2 cellular contexts compared by ENCODE assay signal in the genomic region with DNA sequence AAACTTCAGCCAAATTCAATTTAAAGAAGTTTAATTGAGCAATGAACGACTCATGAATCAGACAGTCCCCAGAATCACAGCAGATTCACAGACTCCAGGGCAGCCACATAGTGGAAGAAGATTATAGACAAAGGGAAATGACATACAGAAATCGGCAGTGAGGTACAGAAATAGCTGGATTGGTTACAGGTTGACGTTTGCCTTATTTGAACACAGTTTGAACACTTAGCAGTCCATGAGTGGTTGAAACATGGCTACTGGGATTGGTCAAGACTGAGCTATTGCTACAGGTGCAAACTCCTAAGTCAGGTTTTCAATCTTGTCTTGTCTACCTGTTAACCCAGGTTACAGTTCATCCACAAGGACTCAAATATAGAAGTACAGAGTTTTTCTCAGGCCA.
TF ChIP-seq lines count a peak whose summit lies in the region.

No MANE protein-coding gene starts in this region.

TF ChIP-seq in GM23338, 12 proteins besides CTCF, POLR2A, EP300 and RAD21 (continued from another document):
- no peak for TF ChIP-seq STAT1 (IDR thresholded peaks at IDR 0.05; ENCODE audit: unreplicated experiment)
- no peak for TF ChIP-seq JUNB (IDR thresholded peaks at IDR 0.05; ENCODE audit: unreplicated experiment)
- no peak for TF ChIP-seq EZH2phosphoT487 (IDR thresholded peaks at IDR 0.05; ENCODE audit: unreplicated experiment)
- TF ChIP-seq ZNF331 (CRISPR knock-in tag; IDR thresholded peaks at IDR 0.05; ENCODE audit: low read depth) = no peak
- no peak for TF ChIP-seq CREB1 (CRISPR knock-in tag; IDR thresholded peaks at IDR 0.05; ENCODE audit: low read depth)

TF ChIP-seq in GM12878, 131 proteins besides CTCF, POLR2A, EP300 and RAD21:
- TF ChIP-seq, protein P1, sequence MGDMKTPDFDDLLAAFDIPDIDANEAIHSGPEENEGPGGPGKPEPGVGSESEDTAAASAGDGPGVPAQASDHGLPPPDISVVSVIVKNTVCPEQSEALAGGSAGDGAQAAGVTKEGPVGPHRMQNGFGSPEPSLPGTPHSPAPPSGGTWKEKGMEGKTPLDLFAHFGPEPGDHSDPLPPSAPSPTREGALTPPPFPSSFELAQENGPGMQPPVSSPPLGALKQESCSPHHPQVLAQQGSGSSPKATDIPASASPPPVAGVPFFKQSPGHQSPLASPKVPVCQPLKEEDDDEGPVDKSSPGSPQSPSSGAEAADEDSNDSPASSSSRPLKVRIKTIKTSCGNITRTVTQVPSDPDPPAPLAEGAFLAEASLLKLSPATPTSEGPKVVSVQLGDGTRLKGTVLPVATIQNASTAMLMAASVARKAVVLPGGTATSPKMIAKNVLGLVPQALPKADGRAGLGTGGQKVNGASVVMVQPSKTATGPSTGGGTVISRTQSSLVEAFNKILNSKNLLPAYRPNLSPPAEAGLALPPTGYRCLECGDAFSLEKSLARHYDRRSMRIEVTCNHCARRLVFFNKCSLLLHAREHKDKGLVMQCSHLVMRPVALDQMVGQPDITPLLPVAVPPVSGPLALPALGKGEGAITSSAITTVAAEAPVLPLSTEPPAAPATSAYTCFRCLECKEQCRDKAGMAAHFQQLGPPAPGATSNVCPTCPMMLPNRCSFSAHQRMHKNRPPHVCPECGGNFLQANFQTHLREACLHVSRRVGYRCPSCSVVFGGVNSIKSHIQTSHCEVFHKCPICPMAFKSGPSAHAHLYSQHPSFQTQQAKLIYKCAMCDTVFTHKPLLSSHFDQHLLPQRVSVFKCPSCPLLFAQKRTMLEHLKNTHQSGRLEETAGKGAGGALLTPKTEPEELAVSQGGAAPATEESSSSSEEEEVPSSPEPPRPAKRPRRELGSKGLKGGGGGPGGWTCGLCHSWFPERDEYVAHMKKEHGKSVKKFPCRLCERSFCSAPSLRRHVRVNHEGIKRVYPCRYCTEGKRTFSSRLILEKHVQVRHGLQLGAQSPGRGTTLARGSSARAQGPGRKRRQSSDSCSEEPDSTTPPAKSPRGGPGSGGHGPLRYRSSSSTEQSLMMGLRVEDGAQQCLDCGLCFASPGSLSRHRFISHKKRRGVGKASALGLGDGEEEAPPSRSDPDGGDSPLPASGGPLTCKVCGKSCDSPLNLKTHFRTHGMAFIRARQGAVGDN (IDR thresholded peaks at IDR 0.05) = peak; percentile 65; the same call in 1 of the 2 replicates
- TF ChIP-seq NR2C1 (IDR thresholded peaks at IDR 0.05) (0 out of 2 replicates have a peak, but pooled peaks have one; percentile 27), ZBED1 (IDR thresholded peaks at IDR 0.05; ENCODE audit: borderline replicate concordance) (no peak), NR2F1 (conservative IDR thresholded peaks at IDR 0.05) (peak; percentile 51; the same call in 1 of the 2 replicates)
TF ChIP-seq in GM12878: peak in this region for 3.
